Comparison of ENCODE assay signal across 21 cellular contexts in genomic region chr19:45278087-45278486, GRCh38. TPM values are rescaled to one million over a fixed set of nuclear protein-coding genes. Genes with fewer than 3 reads are reported as not detected.
DNase-seq lines count a peak whose midpoint lies in the region; ATAC-seq and TF ChIP-seq lines count a peak whose summit lies in the region.
"Had no signal": no experiment of that assay in that cellular context is flagged by ENCODE, and none has a peak within 500 bp of the region (broad histone marks: within the 10 kb centered on the region; RNA-seq: fewer than 3 reads in every experiment).

No MANE protein-coding gene starts in this region.

- no peaks in the 10 kb centered on the region for H3K9me3 Mint-ChIP-seq in neural crest cell
- H3K9me3 Mint-ChIP-seq: CD14-positive monocyte; CD4-positive, alpha-beta T cell; CD8-positive, alpha-beta memory T cell had no signal

- no peaks in the 10 kb centered on the region for H3K27me3 ChIP-seq in testis
- H3K27me3 ChIP-seq: BE2C; BLaER1 treated with 17β-estradiol and CSF1 and Interleukin-3, amounts not matched to agents 10 nM and 100 nM had no signal

- no peaks in the 10 kb centered on the region for H3K27me3 Mint-ChIP-seq in neural crest cell (ENCODE audit: low read depth)
- H3K27me3 Mint-ChIP-seq: CD4-positive, alpha-beta T cell; CD8-positive, alpha-beta memory T cell had no signal

- TF ChIP-seq POLR2A in testis (IDR thresholded peaks at IDR 0.05) = no peak

- intact Hi-C loops in testis (cut with DNase I; ENCODE audit: low total_unique reads) = no loop called here

- peak overlapping the region; percentile 35 for H3K27ac Mint-ChIP-seq in neural crest cell (ENCODE audit: unreplicated experiment)
- H3K27ac Mint-ChIP-seq: CD14-positive monocyte; CD4-positive, alpha-beta T cell had no signal

- WGBS in testis, 2 donors = 67 to 77% methylated on average over 8 to 10 of the region's 10 CpGs

- H3K4me1 ChIP-seq in testis = peaks cover 22% of the 10 kb centered on the region

- peaks cover 2% of the 10 kb centered on the region for H3K4me1 Mint-ChIP-seq in neural crest cell
- H3K4me1 Mint-ChIP-seq: CD8-positive, alpha-beta memory T cell had no signal

- no peak for ATAC-seq in HG03135 (IDR thresholded peaks at IDR 0.05; ENCODE audit: unreplicated experiment)

- TF ChIP-seq CTCF in neural crest cell (conservative IDR thresholded peaks at IDR 0.05) (no peak), testis (IDR thresholded peaks at IDR 0.05) (no peak)

- H3K27ac ChIP-seq in testis = peak overlapping the region; percentile 4 to 58
- H3K27ac ChIP-seq: 22Rv1; BLaER1 treated with 17β-estradiol and CSF1 and Interleukin-3, amounts not matched to agents 10 nM and 100 nM; GM23248 had no signal

- H3K4me3 Mint-ChIP-seq in neural crest cell = no peak overlapping the region
- H3K4me3 Mint-ChIP-seq: CD14-positive monocyte; CD4-positive, alpha-beta T cell; CD8-positive, alpha-beta memory T cell had no signal

- no peaks in the 10 kb centered on the region for H3K9me3 ChIP-seq in testis
- H3K9me3 ChIP-seq: BE2C had no signal

- H3K36me3 Mint-ChIP-seq in neural crest cell (ENCODE audit: low read depth) = peaks cover 13% of the 10 kb centered on the region

- no peaks in the 10 kb centered on the region for H3K36me3 ChIP-seq in testis (ENCODE audit: low read depth, missing control alignments)

- DNase-seq in NCI-H82 (lab: John Stamatoyannopoulos, UW) (peak; percentile 27), NCI-H82 treated with DMSO at 0.1 percent for 48 hours (lab: John Stamatoyannopoulos, UW; ENCODE audit: unreplicated experiment) (no peak), neural crest cell (ENCODE audit: low read depth, low spot score) (no peak), testis (peak; percentile 61)
- no peak for DNase-seq in stimulated activated CD4-positive, alpha-beta T cell treated with anti-CD3 and anti-CD28 coated beads, Interleukin-15, amount 100 ng/mL, for 24 hours
- DNase-seq: BE2C; CD4-positive, alpha-beta T cell; CD8-positive, alpha-beta memory T cell; DMS53; DMS79 treated with DMSO at 0.1 percent for 48 hours; GF-D8; GM23248; H7; HCEC 1CT had no signal

- no peak overlapping the region for H3K4me3 ChIP-seq in testis
- H3K4me3 ChIP-seq: BLaER1 treated with 17β-estradiol and CSF1 and Interleukin-3, amounts not matched to agents 10 nM and 100 nM; GM23248 had no signal

RNA-seq across cellular contexts. Expression of gene MARK4, which starts 27.0 kb away (rescaled TPM):
- total RNA-seq in neural crest cell (57.2 and 59.8 TPM in 2 replicates), testis (100 to 1,000 TPM; 197 to 200 TPM)
- 114 TPM for polyA plus RNA-seq in testis (ENCODE audit: insufficient read depth, low read depth, low replicate concordance)

RNA-seq across cellular contexts. Expression of gene EXOC3L2, which starts 32.9 kb away (rescaled TPM):
- total RNA-seq in neural crest cell = 0.91 and 1.1 TPM in 2 replicates
- 10 to 100 TPM; 29.5 to 30.2 TPM for total RNA-seq in testis
- 7.4 TPM for polyA plus RNA-seq in testis (ENCODE audit: insufficient read depth, low read depth, low replicate concordance)
- total RNA-seq: CD4-positive, alpha-beta T cell; CD8-positive, alpha-beta memory T cell; G401; GM23248 had no signal
- polyA plus RNA-seq: AG04450; CD14-positive monocyte; CD8-positive, alpha-beta memory T cell; GM23248 had no signal

RNA-seq across cellular contexts. Expression of gene CKM, which starts 44.6 kb away (rescaled TPM):
- total RNA-seq in neural crest cell (not detected in 2 replicates), testis (10 to 100 TPM; 16.5 to 22.4 TPM)
- 61.1 TPM for polyA plus RNA-seq in testis (ENCODE audit: insufficient read depth, low read depth, low replicate concordance)
- total RNA-seq: CD4-positive, alpha-beta T cell; CD8-positive, alpha-beta memory T cell; GM23248; H1; H7 had no signal
- polyA plus RNA-seq: AG04450, GM23248 had no signal

Comparison
In these comparisons a context has a peak if more than half of its experiments do, and no peak if none do; other contexts are left out.
1. DNase-seq: peak in NCI-H82 (single experiment) and testis (single experiment); none in NCI-H82 treated with DMSO at 0.1 percent for 48 hours (single experiment), neural crest cell (single experiment) and stimulated activated CD4-positive, alpha-beta T cell treated with anti-CD3 and anti-CD28 coated beads, Interleukin-15, amount 100 ng/mL, for 24 hours (single experiment).
2. RNA of gene EXOC3L2, which starts 32.9 kb away (total RNA-seq): 29.5 to 30.2 TPM in testis; 0.91 to 1.1 TPM in neural crest cell; every median in the first group is over 10 times any median in the second.
3. RNA of gene CKM, which starts 44.6 kb away (total RNA-seq): 16.5 to 22.4 TPM in testis; not detected in neural crest cell; every median in the first group is over 10 times any median in the second.